Comparison of ENCODE assay signal across 16 cellular contexts in the genomic region with DNA sequence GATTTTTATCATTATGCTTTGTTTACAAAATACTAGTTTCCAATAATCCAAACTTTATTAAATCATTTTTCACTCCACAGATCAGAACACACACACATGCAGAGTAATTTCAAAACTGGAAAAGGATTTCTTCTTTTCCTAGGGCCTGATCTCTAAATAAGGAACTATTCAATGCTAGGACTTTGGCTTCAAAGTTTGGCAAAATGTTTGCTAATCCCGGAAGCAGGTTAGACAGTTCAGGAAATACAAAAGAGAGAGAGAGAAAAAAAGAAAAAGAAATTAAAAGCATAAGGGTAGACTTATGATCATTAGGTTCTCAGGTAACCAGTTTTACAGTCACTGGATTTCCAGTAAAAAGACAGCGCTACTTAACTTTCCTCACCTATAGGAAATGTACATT.
"Had no signal": no experiment of that assay in that cellular context is flagged by ENCODE, and none has a peak within 500 bp of the region (broad histone marks: within the 10 kb centered on the region; RNA-seq: fewer than 3 reads in every experiment).

No MANE protein-coding gene starts in this region.

- H3K27ac ChIP-seq: gastrocnemius medialis, pancreas, suprapubic skin, tibial nerve, VCaP had no signal

- H3K9me3 ChIP-seq: gastrocnemius medialis, pancreas, suprapubic skin, tibial nerve had no signal

- H3K4me3 ChIP-seq: gastrocnemius medialis, pancreas, suprapubic skin, tibial nerve had no signal

- H3K27me3 ChIP-seq: gastrocnemius medialis, pancreas, suprapubic skin, tibial nerve had no signal

- H3K36me3 ChIP-seq: pancreas, suprapubic skin, tibial nerve had no signal

- DNase-seq: activated CD4-positive, alpha-beta T cell treated with anti-CD3 and anti-CD28 coated beads, Interleukin-2, amount 10 ng/mL, durations not matched to agents 7 days and 5 days; activated CD4-positive, CD25-positive, alpha-beta regulatory T cell treated with anti-CD3 and anti-CD28 coated beads, Interleukin-2, amount 50 U/mL, for 72 hours; activated CD8-positive, alpha-beta T cell treated with anti-CD3 and anti-CD28 coated beads, Interleukin-2, amount 10 ng/mL, durations not matched to agents 7 days and 5 days; aorta; dermis blood vessel endothelial cell; effector memory CD4-positive, alpha-beta T cell; gastrocnemius medialis; hypothalamus; nephron progenitor cell; pancreas; right cardiac atrium; stimulated activated CD4-positive, alpha-beta T cell treated with anti-CD3 and anti-CD28 coated beads, Interleukin-1b, Interleukin-23, amount 100 ng/mL, for 48 hours; stimulated activated naive CD8-positive, alpha-beta T cell treated with anti-CD3 and anti-CD28 coated beads, Interleukin-15, amount 100 ng/mL, for 72 hours had no signal

- H3K4me1 ChIP-seq: gastrocnemius medialis, pancreas, suprapubic skin, tibial nerve had no signal
